ENCODE assay signal across 22 cellular contexts in genomic region chr3:111619833-111620232, GRCh38. TPM values are rescaled to one million over a fixed set of nuclear protein-coding genes. Genes with fewer than 3 reads are reported as not detected.
DNase-seq lines count a peak whose midpoint lies in the region; ATAC-seq and TF ChIP-seq lines count a peak whose summit lies in the region.
"Had no signal": no experiment of that assay in that cellular context is flagged by ENCODE, and none has a peak within 500 bp of the region (broad histone marks: within the 10 kb centered on the region; RNA-seq: fewer than 3 reads in every experiment).

No MANE protein-coding gene starts in this region.

- TF ChIP-seq CTCF in left ventricle myocardium inferior (IDR thresholded peaks at IDR 0.05; ENCODE audit: borderline replicate concordance) = no peak

- peaks cover 8% of the 10 kb centered on the region for H3K4me1 ChIP-seq in left ventricle myocardium inferior
- H3K4me1 ChIP-seq: parathyroid adenoma, tibial nerve had no signal

- DNase-seq in Daoy (ENCODE audit: low read depth) (peak; percentile 75), H4 (ENCODE audit: low spot score) (peak; percentile 57), SW480 (ENCODE audit: low spot score) (peak; percentile 22), immature natural killer cell (no peak), left ventricle myocardium inferior (no peak)
- no peak for DNase-seq in stimulated activated CD4-positive, alpha-beta T cell treated with anti-CD3 and anti-CD28 coated beads, Interleukin-4, amount 100 ng/mL, for 4 hours
- DNase-seq: activated CD4-positive, alpha-beta T cell treated with anti-CD3 and anti-CD28 coated beads for 4 hours; activated T-cell treated with anti-CD3 and anti-CD28 coated beads for 4 hours; DMS 273 treated with DMSO at 0.1 percent for 48 hours; left ventricle myocardium superior; NCI-H1105 treated with DMSO at 0.1 percent for 48 hours; T-helper 9 cell had no signal

- peaks cover 36 to 45% of the 10 kb centered on the region in 2 donors for H3K4me1 Mint-ChIP-seq in immature natural killer cell

- H3K27ac ChIP-seq in left ventricle myocardium inferior (replicated peaks) = no peak overlapping the region
- H3K27ac ChIP-seq: parathyroid adenoma, tibial nerve had no signal

- H3K4me3 Mint-ChIP-seq in immature natural killer cell = no peak overlapping the region
- H3K4me3 Mint-ChIP-seq: B cell; stimulated activated memory B cell treated with anti-CD40 and anti-IgM and Interleukin-4, amounts not matched to agents 10 μg/mL and 1 μg/mL and 100 μg/mL, for 72 hours had no signal

- H3K27me3 ChIP-seq in left ventricle myocardium inferior (ENCODE audit: low read depth) = peaks cover 4% of the 10 kb centered on the region
- H3K27me3 ChIP-seq: tibial nerve had no signal

- H3K4me3 ChIP-seq in left ventricle myocardium inferior = no peak overlapping the region
- H3K4me3 ChIP-seq: K562, smooth muscle cell, tibial nerve had no signal

- intact Hi-C loops in left ventricle myocardium inferior (cut with micrococcal nuclease) = no loop called here

- no peaks in the 10 kb centered on the region for H3K9me3 ChIP-seq in left ventricle myocardium inferior (replicated peaks)
- H3K9me3 ChIP-seq: tibial nerve had no signal

- H3K9me3 Mint-ChIP-seq in immature natural killer cell = no peaks in the 10 kb centered on the region
- H3K9me3 Mint-ChIP-seq: stimulated activated memory B cell treated with anti-CD40 and anti-IgM and Interleukin-4, amounts not matched to agents 10 μg/mL and 1 μg/mL and 100 μg/mL, for 72 hours had no signal

- H3K27ac Mint-ChIP-seq in immature natural killer cell = peak overlapping the region in 4 of 6 donors; percentile 53 to 74 (median 74)
- H3K27ac Mint-ChIP-seq: B cell; stimulated activated memory B cell treated with anti-CD40 and anti-IgM and Interleukin-4, amounts not matched to agents 10 μg/mL and 1 μg/mL and 100 μg/mL, for 72 hours had no signal

- H3K36me3 ChIP-seq in left ventricle myocardium inferior = no peaks in the 10 kb centered on the region
- H3K36me3 ChIP-seq: tibial nerve had no signal

- H3K27me3 Mint-ChIP-seq in immature natural killer cell (ENCODE audit: low read depth in 3 of 3) = peaks cover 0 to 2% (median 2%) of the 10 kb centered on the region in 3 donors
- H3K27me3 Mint-ChIP-seq: B cell; stimulated activated memory B cell treated with anti-CD40 and anti-IgM and Interleukin-4, amounts not matched to agents 10 μg/mL and 1 μg/mL and 100 μg/mL, for 72 hours had no signal

- ATAC-seq in HG02970 (IDR thresholded peaks at IDR 0.05; ENCODE audit: low FRiP score, unreplicated experiment) = no peak
- ATAC-seq: K562; left ventricle myocardium superior; stimulated activated memory B cell treated with anti-CD40 and anti-IgM and Interleukin-4, amounts not matched to agents 10 μg/mL and 1 μg/mL and 100 μg/mL, for 72 hours had no signal

- peaks cover 7 to 23% (median 14%) of the 10 kb centered on the region in 3 donors for H3K36me3 Mint-ChIP-seq in immature natural killer cell
- H3K36me3 Mint-ChIP-seq: stimulated activated memory B cell treated with anti-CD40 and anti-IgM and Interleukin-4, amounts not matched to agents 10 μg/mL and 1 μg/mL and 100 μg/mL, for 72 hours had no signal

RNA-seq across cellular contexts. Expression of gene ZBED2, which starts 24.7 kb away (rescaled TPM):
- 0.11 and 1.0 TPM in 2 replicates for total RNA-seq in Daoy (2014; rRNA removed; shearing (Covaris generic))
- not detected in 2 replicates for total RNA-seq in H4 (2014; rRNA removed; shearing (Covaris generic))
- under 1 TPM in 1 of 3 donors, not detected in 2; 0.50 TPM for polyA plus RNA-seq in immature natural killer cell
- not detected for total RNA-seq in left ventricle myocardium inferior
- total RNA-seq: cerebellum, fibroblast of villous mesenchyme, left ventricle myocardium superior, SK-MEL-5, tibial nerve had no signal
- polyA plus RNA-seq: K562 had no signal

RNA-seq across cellular contexts. Expression of gene PLCXD2, which starts 54.6 kb away (rescaled TPM):
- 2.4 and 4.2 TPM in 2 replicates for total RNA-seq in Daoy (2014; rRNA removed; shearing (Covaris generic))
- total RNA-seq in H4 (2014; rRNA removed; shearing (Covaris generic)) = 0.46 and 2.0 TPM in 2 replicates
- polyA plus RNA-seq in immature natural killer cell = 1 to 10 TPM in 2 of 3 donors, under 1 TPM in 1; 0.93 to 5.4 (median 2.2) TPM
- total RNA-seq in left ventricle myocardium inferior = 0.77 TPM

Comparison
In these comparisons a context has a peak if more than half of its experiments do, and no peak if none do; other contexts are left out.
1. DNase-seq: peak in Daoy (single experiment), H4 (single experiment) and SW480 (single experiment); none in immature natural killer cell (0 of 3), left ventricle myocardium inferior (single experiment) and stimulated activated CD4-positive, alpha-beta T cell treated with anti-CD3 and anti-CD28 coated beads, Interleukin-4, amount 100 ng/mL, for 4 hours (0 of 2).